In the genomic region with DNA sequence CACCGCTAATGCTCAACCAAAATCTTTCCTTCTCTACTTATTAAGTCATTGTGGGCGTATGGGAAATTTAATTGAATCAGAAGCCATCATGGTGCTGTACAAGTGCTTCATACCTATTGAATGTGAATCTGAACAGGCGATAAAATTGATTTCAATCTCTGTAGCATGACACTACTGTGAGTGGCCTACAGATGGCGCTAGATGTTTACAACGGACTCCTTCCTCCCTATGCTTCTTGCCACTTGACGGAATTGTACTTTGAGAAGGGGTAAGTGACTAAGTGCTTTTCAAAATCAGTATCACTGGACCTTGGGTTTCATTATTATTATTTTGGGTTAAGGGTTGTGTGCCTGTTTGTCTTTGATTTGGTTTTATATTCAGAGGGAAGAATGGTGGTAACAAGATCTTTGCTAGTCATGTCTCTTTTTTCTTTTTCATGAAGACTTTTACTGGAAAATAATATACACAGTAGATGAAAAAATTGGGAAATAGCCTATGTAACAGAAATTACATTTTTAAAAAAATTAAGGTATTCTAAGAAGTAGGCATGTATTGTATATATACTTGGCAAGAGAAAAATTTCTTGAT, we compare ENCODE assay signal across 7 cellular contexts.
DNase-seq lines count a peak whose midpoint lies in the region; ATAC-seq and TF ChIP-seq lines count a peak whose summit lies in the region.

No MANE protein-coding gene starts in this region.

- in situ Hi-C loops in GM13977 (cut with MboI; ENCODE audit: low pct_unique_long_range_greater_than_20kb, low sequenced_read_pairs, unreplicated experiment): no loop called here

- peak; percentile 82 for TF ChIP-seq CTCF in GM13977 (IDR thresholded peaks at IDR 0.05; ENCODE audit: extremely low read depth, insufficient read depth, missing control alignments)

- DNase-seq in GM13977 (ENCODE audit: low spot score) (peak; percentile 61), NCI-H226 (peak; percentile 11), left kidney (ENCODE audit: low read depth, low spot score) (peak; percentile 74)
- peak; percentile 14 to 22 (median 20) for DNase-seq in activated CD4-positive, CD25-positive, alpha-beta regulatory T cell (lab: John Stamatoyannopoulos, UW)
- DNase-seq in central memory CD4-positive, alpha-beta T cell: peak; percentile 49
- DNase-seq in stimulated activated CD4-positive, alpha-beta T cell treated with anti-CD3 and anti-CD28 coated beads, TNF-alpha, amount 100 ng/mL, for 4 hours (ENCODE audit: low read depth in 3 of 3): peak; percentile 14 to 35 (median 22)

- ATAC-seq in HG03135 (IDR thresholded peaks at IDR 0.05; ENCODE audit: unreplicated experiment): peak; percentile 62

Comparison
In these comparisons a context has a peak if more than half of its experiments do, and no peak if none do; other contexts are left out.
1. Peak in every context shown above with its lines: DNase-seq and ATAC-seq.
2. DNase-seq: peak in every context shown above with its lines; median percentile 74 in left kidney; 61 in GM13977; 49 in central memory CD4-positive, alpha-beta T cell; 22 in stimulated activated CD4-positive, alpha-beta T cell treated with anti-CD3 and anti-CD28 coated beads, TNF-alpha, amount 100 ng/mL, for 4 hours; 20 in activated CD4-positive, CD25-positive, alpha-beta regulatory T cell; 11 in NCI-H226.